In genomic region chr11:64348611-64349387, GRCh38 we compare ENCODE assay signal across 20 cellular contexts. TPM values are rescaled to one million over a fixed set of nuclear protein-coding genes. Genes with fewer than 3 reads are reported as not detected.
DNase-seq lines count a peak whose midpoint lies in the region; ATAC-seq and TF ChIP-seq lines count a peak whose summit lies in the region.
"Had no signal": no experiment of that assay in that cellular context is flagged by ENCODE, and none has a peak within 500 bp of the region (broad histone marks: within the 10 kb centered on the region; RNA-seq: fewer than 3 reads in every experiment).

No MANE protein-coding gene starts in this region.

- H2AFZ ChIP-seq in neuronal stem cell (ENCODE audit: low read length) (peak overlapping the region; percentile 76), H9 (ENCODE audit: low read length) (no peak overlapping the region)

- no peaks in the 10 kb centered on the region for H3K79me2 ChIP-seq in H9 (ENCODE audit: insufficient read depth, low read length)

- H3K9me3 ChIP-seq in neuronal stem cell (replicated peaks in 1 of 2; ENCODE audit: control insufficient read depth in 2 of 2, insufficient read depth in 1 of 2, low read depth in 1 of 2, low read length in 2 of 2) (no peaks in the 10 kb centered on the region), H9 (ENCODE audit: control insufficient read depth, low read depth, low read length) (no peaks in the 10 kb centered on the region)
- H3K9me3 ChIP-seq: mucosa of descending colon, right atrium auricular region, vagina had no signal

- H3K9me3 Mint-ChIP-seq in H9 = no peaks in the 10 kb centered on the region
- H3K9me3 Mint-ChIP-seq: activated naive CD4-positive, alpha-beta T cell treated with anti-CD3 and anti-CD28 coated beads, Interleukin-2, amount 50 U/mL, for 24 hours had no signal

- H2BK12ac ChIP-seq in neuronal stem cell (ENCODE audit: low read length) (no peak overlapping the region), H9 (ENCODE audit: insufficient read length, low read depth, low read length) (no peak overlapping the region)

- no peak overlapping the region for H3K4me3 ChIP-seq in H7 (ENCODE audit: insufficient read depth, low read depth, low read length)
- no peak overlapping the region for H3K4me3 ChIP-seq in neuronal stem cell (ENCODE audit: low read length in 2 of 2)
- H3K4me3 ChIP-seq: mucosa of descending colon, right atrium auricular region, vagina had no signal

- H3K4me1 Mint-ChIP-seq in H9 = peaks cover 2 to 11% of the 10 kb centered on the region in 2 experiments; a peak in 3 of 4 replicates

- no peak for TF ChIP-seq CTCF in H9 (conservative IDR thresholded peaks at IDR 0.05)

- H4K91ac ChIP-seq in neuronal stem cell (ENCODE audit: low read depth, low read length, poor library complexity) = peak overlapping the region; percentile 39
- no peak overlapping the region for H4K91ac ChIP-seq in H9 (ENCODE audit: insufficient read length, low read depth, low read length)

- H3K27ac Mint-ChIP-seq in H9 = no peak overlapping the region; a peak in 1 of 7 replicates
- H3K27ac Mint-ChIP-seq: activated naive CD4-positive, alpha-beta T cell treated with anti-CD3 and anti-CD28 coated beads, Interleukin-2, amount 50 U/mL, for 24 hours; B cell had no signal

- no peak overlapping the region for H3T11ph ChIP-seq in H9 (ENCODE audit: low read length)

- H4K5ac ChIP-seq in H9 (ENCODE audit: insufficient read length, low read depth, low read length) = no peak overlapping the region

- H3K27me3 ChIP-seq in H7 (ENCODE audit: control insufficient read depth, insufficient read depth, low read length) (no peaks in the 10 kb centered on the region), neuronal stem cell (ENCODE audit: control insufficient read depth in 3 of 3, insufficient read depth in 3 of 3, low read depth in 1 of 3, low read length in 3 of 3) (no peaks in the 10 kb centered on the region), H9 (ENCODE audit: insufficient read depth, low read length) (no peaks in the 10 kb centered on the region)
- H3K27me3 ChIP-seq: right atrium auricular region, vagina had no signal

- DNase-seq in H7 (peak; percentile 79), NCI-H446 treated with DMSO at 0.1 percent for 48 hours (lab: John Stamatoyannopoulos, UW) (peak; percentile 40), erythroblast (lab: John Stamatoyannopoulos, UW) (no peak), neuronal stem cell (ENCODE audit: low spot score) (no peak), SKM-1 (lab: John Stamatoyannopoulos, UW; ENCODE audit: unreplicated experiment) (no peak), Right ventricle myocardium inferior (ENCODE audit: missing footprints) (no peak), H9 (no peak)
- DNase-seq: activated CD4-positive, alpha-beta T cell treated with anti-CD3 and anti-CD28 coated beads, Interleukin-2, amount 50 U/mL, for 48 hours; activated T-cell treated with anti-CD3 and anti-CD28 coated beads, Interleukin-2, amount 50 U/mL, for 1 hour; NCI-H1694; NCI-H226; occipital lobe; RPMI8226 had no signal

- no peaks in the 10 kb centered on the region for H3K36me3 ChIP-seq in H7 (replicated peaks; ENCODE audit: control insufficient read depth, insufficient read depth, low read length)
- H3K36me3 ChIP-seq in neuronal stem cell (replicated peaks in 1 of 2; ENCODE audit: control insufficient read depth in 2 of 2, insufficient read depth in 2 of 2, low read length in 2 of 2) = no peaks in the 10 kb centered on the region
- H3K36me3 ChIP-seq: right atrium auricular region, vagina had no signal

- H2AK5ac ChIP-seq in neuronal stem cell (ENCODE audit: low read depth, low read length) (peak overlapping the region; percentile 88), H9 (ENCODE audit: insufficient read length, low read length) (no peak overlapping the region)

- H3K14ac ChIP-seq in neuronal stem cell (ENCODE audit: low read length) (no peak overlapping the region), H9 (ENCODE audit: insufficient read depth, low read length) (no peak overlapping the region; the same call in 1 of the 2 replicates)

- H3K27ac ChIP-seq in neuronal stem cell (replicated peaks; ENCODE audit: low read length) = no peak overlapping the region
- H3K27ac ChIP-seq in H9 (ENCODE audit: insufficient read length, low read depth, low read length) = no peak overlapping the region
- H3K27ac ChIP-seq: right atrium auricular region, vagina had no signal

- H4K8ac ChIP-seq in neuronal stem cell (ENCODE audit: low read depth, low read length) = peak overlapping the region; percentile 86
- no peak overlapping the region for H4K8ac ChIP-seq in H9 (replicated peaks; ENCODE audit: insufficient read length, low read depth, low read length)

- no peak for ATAC-seq in Right ventricle myocardium inferior
- ATAC-seq: HCT116, left lobe of liver had no signal

- H3K9ac ChIP-seq in neuronal stem cell (ENCODE audit: low read depth, low read length, poor library complexity) (peak overlapping the region; percentile 2), H9 (ENCODE audit: extremely low read depth, insufficient read length, low read length) (no peak overlapping the region)

- WGBS in neuronal stem cell (ENCODE audit: extremely low coverage in 2 of 2, insufficient read length in 2 of 2, insufficient replicate concordance in 1 of 2), 2 donors = no CpG with 5 or more reads among the region's 17 CpGs
- WGBS in H9 (ENCODE audit: extremely low coverage, insufficient read length, low lambda C conversion rate) = no CpG with 5 or more reads among the region's 17 CpGs

- H3K18ac ChIP-seq in neuronal stem cell (ENCODE audit: low read length) (peak overlapping the region; percentile 84), H9 (ENCODE audit: insufficient read length, low read depth, low read length) (no peak overlapping the region)

- no peak overlapping the region for H2BK20ac ChIP-seq in H9 (ENCODE audit: low read depth, low read length, poor library complexity, severe bottlenecking)

- H2BK5ac ChIP-seq in neuronal stem cell (ENCODE audit: low read length) = peak overlapping the region; percentile 22
- H2BK5ac ChIP-seq in H9 (ENCODE audit: insufficient read length, low read length) = no peak overlapping the region

- peaks cover 0 to 2% (median 0%) of the 10 kb centered on the region in 3 experiments; a peak in 1 of 7 replicates for H3K36me3 Mint-ChIP-seq in H9 (ENCODE audit: insufficient read depth in 1 of 3, low read depth in 3 of 3)
- H3K36me3 Mint-ChIP-seq: activated naive CD4-positive, alpha-beta T cell treated with anti-CD3 and anti-CD28 coated beads, Interleukin-2, amount 50 U/mL, for 24 hours had no signal

- no peaks in the 10 kb centered on the region for H4K20me1 ChIP-seq in H9 (ENCODE audit: control insufficient read depth, insufficient read depth, insufficient read length)

- peaks cover 1% of the 10 kb centered on the region; the same call in 1 of the 2 replicates for H3K27me3 Mint-ChIP-seq in H9 (ENCODE audit: low read depth)
- H3K27me3 Mint-ChIP-seq: activated naive CD4-positive, alpha-beta T cell treated with anti-CD3 and anti-CD28 coated beads, Interleukin-2, amount 50 U/mL, for 24 hours; B cell had no signal

- H3K4me1 ChIP-seq in neuronal stem cell (ENCODE audit: control insufficient read depth in 2 of 2, insufficient read depth in 1 of 2, low read depth in 1 of 2, low read length in 2 of 2) (peaks cover 7 to 28% of the 10 kb centered on the region in 2 donors), H9 (ENCODE audit: insufficient read depth, low read length) (peaks cover 2% of the 10 kb centered on the region; the same call in 1 of the 2 replicates)

- H2BK15ac ChIP-seq in neuronal stem cell (ENCODE audit: low read length) (peak overlapping the region; percentile 87), H9 (ENCODE audit: low read depth, low read length) (no peak overlapping the region)

- H2BK120ac ChIP-seq in neuronal stem cell (ENCODE audit: low read depth, low read length) (no peak overlapping the region), H9 (ENCODE audit: low read depth, low read length, poor library complexity, severe bottlenecking) (no peak overlapping the region)

- peak overlapping the region; percentile 25 for H3K23ac ChIP-seq in neuronal stem cell (ENCODE audit: low read depth, low read length, poor library complexity)
- no peak overlapping the region for H3K23ac ChIP-seq in H9 (ENCODE audit: insufficient read length, low read depth, low read length)

- H3K4me2 ChIP-seq in neuronal stem cell (ENCODE audit: insufficient read depth, low read length, poor library complexity, severe bottlenecking) = no peak overlapping the region
- no peak overlapping the region for H3K4me2 ChIP-seq in H9 (ENCODE audit: insufficient read depth, insufficient read length, low read length)

- intact Hi-C loops in Right ventricle myocardium inferior (cut with DNase I) = no loop called here

- no peak overlapping the region for H3K4ac ChIP-seq in neuronal stem cell (ENCODE audit: low read length)
- no peak overlapping the region for H3K4ac ChIP-seq in H9 (ENCODE audit: low read depth, low read length)

- no peak overlapping the region for H3K56ac ChIP-seq in H9 (ENCODE audit: insufficient read length, low read depth, low read length)

- TF ChIP-seq POLR2A in erythroblast (IDR thresholded peaks at IDR 0.05; ENCODE audit: low read length) = peak; percentile 35

- H3K4me3 Mint-ChIP-seq in H9 = no peak overlapping the region; a peak in 1 of 5 replicates
- H3K4me3 Mint-ChIP-seq: activated naive CD4-positive, alpha-beta T cell treated with anti-CD3 and anti-CD28 coated beads, Interleukin-2, amount 50 U/mL, for 24 hours; B cell had no signal

- no peaks in the 10 kb centered on the region for H3K23me2 ChIP-seq in H9 (ENCODE audit: insufficient read length, low read depth, low read length, poor library complexity, severe bottlenecking)

- no peaks in the 10 kb centered on the region for H3K79me1 ChIP-seq in neuronal stem cell (ENCODE audit: low read depth, low read length)
- no peaks in the 10 kb centered on the region for H3K79me1 ChIP-seq in H9 (ENCODE audit: insufficient read depth, low read depth, low read length, poor library complexity, severe bottlenecking)

RNA-seq across cellular contexts. Expression of gene CCDC88B, which starts 8.8 kb away (rescaled TPM):
- total RNA-seq in H7 (2014; rRNA removed; shearing (Covaris generic)) = 7.7 and 9.9 TPM in 2 replicates
- 4.0 TPM for polyA plus RNA-seq in neuronal stem cell (2013, experiment 1 of 2)
- 4.5 TPM for polyA plus RNA-seq in neuronal stem cell (2013, experiment 2 of 2)
- 7.7 TPM for total RNA-seq in Right ventricle myocardium inferior
- total RNA-seq in H9 (2021) = 11.2 and 12.2 TPM in 2 replicates

RNA-seq across cellular contexts. Expression of gene RPS6KA4, which starts 10.2 kb away (rescaled TPM):
- total RNA-seq in H7 (2014; rRNA removed; shearing (Covaris generic)) = 16.0 and 17.6 TPM in 2 replicates
- polyA plus RNA-seq in neuronal stem cell (2013, experiment 1 of 2) = 5.7 TPM
- polyA plus RNA-seq in neuronal stem cell (2013, experiment 2 of 2) = 5.0 TPM
- 18.7 TPM for total RNA-seq in Right ventricle myocardium inferior
- 10.8 and 11.1 TPM in 2 replicates for total RNA-seq in H9 (2021)

RNA-seq across cellular contexts. Expression of gene PRDX5, which starts 30.9 kb away (rescaled TPM):
- 272 and 303 TPM in 2 replicates for total RNA-seq in H7 (2014; rRNA removed; shearing (Covaris generic))
- polyA plus RNA-seq in neuronal stem cell (2013, experiment 1 of 2) = 142 TPM
- 136 TPM for polyA plus RNA-seq in neuronal stem cell (2013, experiment 2 of 2)
- 410 TPM for total RNA-seq in Right ventricle myocardium inferior
- total RNA-seq in H9 (2021) = 225 and 228 TPM in 2 replicates

RNA-seq across cellular contexts. Expression of gene TRMT112, which starts 31.4 kb away (rescaled TPM):
- total RNA-seq in H7 (2014; rRNA removed; shearing (Covaris generic)) = 261 and 314 TPM in 2 replicates
- 529 TPM for polyA plus RNA-seq in neuronal stem cell (2013, experiment 1 of 2)
- polyA plus RNA-seq in neuronal stem cell (2013, experiment 2 of 2) = 505 TPM
- total RNA-seq in Right ventricle myocardium inferior (92.8 TPM), H9 (2021) (315 and 341 TPM in 2 replicates)

RNA-seq across cellular contexts. Expression of gene ESRRA, which starts 43.5 kb away (rescaled TPM):
- 80.5 and 94.8 TPM in 2 replicates for total RNA-seq in H7 (2014; rRNA removed; shearing (Covaris generic))
- 5.3 TPM for polyA plus RNA-seq in neuronal stem cell (2013, experiment 1 of 2)
- 5.6 TPM for polyA plus RNA-seq in neuronal stem cell (2013, experiment 2 of 2)
- total RNA-seq in Right ventricle myocardium inferior (217 TPM), H9 (2021) (42.3 and 44.0 TPM in 2 replicates)

Comparison
In these comparisons a context has a peak if more than half of its experiments do, and no peak if none do; other contexts are left out.
1. DNase-seq: peak in H7 (single experiment) and NCI-H446 treated with DMSO at 0.1 percent for 48 hours (single experiment); none in erythroblast (0 of 2), neuronal stem cell (single experiment), SKM-1 (single experiment), Right ventricle myocardium inferior (single experiment) and H9 (single experiment).